In genomic region chr16:10938321-10938720, GRCh38 we compare ENCODE assay signal across 8 cellular contexts. TPM values are rescaled to one million over a fixed set of nuclear protein-coding genes. Genes with fewer than 3 reads are reported as not detected.
DNase-seq lines count a peak whose midpoint lies in the region; ATAC-seq and TF ChIP-seq lines count a peak whose summit lies in the region.

No MANE protein-coding gene starts in this region.

- intact Hi-C loops in heart left ventricle (cut with DNase I) (no loop called here), Right ventricle myocardium superior (cut with DNase I) (no loop called here), thyroid gland (cut with DNase I) (no loop called here)

- H3K9me3 ChIP-seq in heart left ventricle (no peaks in the 10 kb centered on the region), thyroid gland (no peaks in the 10 kb centered on the region)

- peaks cover 81% of the 10 kb centered on the region for H3K4me1 Mint-ChIP-seq in activated naive CD4-positive, alpha-beta T cell treated with anti-CD3 and anti-CD28 coated beads, Interleukin-2, amount 50 U/mL, for 24 hours
- peaks cover 54% of the 10 kb centered on the region for H3K4me1 Mint-ChIP-seq in memory B cell

- no peaks in the 10 kb centered on the region for H3K27me3 ChIP-seq in heart left ventricle
- no peaks in the 10 kb centered on the region for H3K27me3 ChIP-seq in thyroid gland

- H3K27ac Mint-ChIP-seq in activated naive CD4-positive, alpha-beta T cell treated with anti-CD3 and anti-CD28 coated beads, Interleukin-2, amount 50 U/mL, for 24 hours = peak overlapping the region; percentile 35
- H3K27ac Mint-ChIP-seq in memory B cell = peak overlapping the region; percentile 91

- TF ChIP-seq POLR2A in heart left ventricle (IDR thresholded peaks at IDR 0.05) (no peak), thyroid gland (IDR thresholded peaks at IDR 0.05) (no peak)

- DNase-seq in heart left ventricle (peak in 2 of 5 donors; percentile 25 to 29), Right ventricle myocardium superior (no peak), memory B cell (ENCODE audit: low spot score in 2 of 2) (no peak), thyroid gland (no peak), NCI-H2029 treated with DMSO at 0.1 percent for 48 hours (lab: John Stamatoyannopoulos, UW) (no peak), mucosa of gallbladder (ENCODE audit: low spot score) (no peak)

- H3K4me3 ChIP-seq in heart left ventricle (peak overlapping the region in 8 of 12 donors; percentile 3 to 99 (median 66)), thyroid gland (replicated peaks in 1 of 3) (no peak overlapping the region)

- H3K27me3 Mint-ChIP-seq in activated naive CD4-positive, alpha-beta T cell treated with anti-CD3 and anti-CD28 coated beads, Interleukin-2, amount 50 U/mL, for 24 hours = no peaks in the 10 kb centered on the region
- no peaks in the 10 kb centered on the region for H3K27me3 Mint-ChIP-seq in memory B cell

- WGBS in heart left ventricle, 4 donors = 20 to 53% (median 35%) methylated on average over 7 of the region's 7 CpGs
- 77 to 82% methylated on average over 6 to 7 of the region's 7 CpGs for WGBS in thyroid gland, 2 donors

- H3K4me3 Mint-ChIP-seq in activated naive CD4-positive, alpha-beta T cell treated with anti-CD3 and anti-CD28 coated beads, Interleukin-2, amount 50 U/mL, for 24 hours = peak overlapping the region; percentile 97
- H3K4me3 Mint-ChIP-seq in memory B cell = peak overlapping the region; percentile 55

- peaks cover 15 to 91% (median 85%) of the 10 kb centered on the region in 12 donors for H3K4me1 ChIP-seq in heart left ventricle
- H3K4me1 ChIP-seq in thyroid gland = peaks cover 62 to 69% of the 10 kb centered on the region in 2 donors

- ATAC-seq in heart left ventricle = no peak
- no peak for ATAC-seq in Right ventricle myocardium superior (ENCODE audit: poor library complexity)
- no peak for ATAC-seq in memory B cell (ENCODE audit: low read depth)
- ATAC-seq in GM19395 (IDR thresholded peaks at IDR 0.05; ENCODE audit: unreplicated experiment) = no peak

- H3K9me3 Mint-ChIP-seq in activated naive CD4-positive, alpha-beta T cell treated with anti-CD3 and anti-CD28 coated beads, Interleukin-2, amount 50 U/mL, for 24 hours = no peaks in the 10 kb centered on the region
- no peaks in the 10 kb centered on the region for H3K9me3 Mint-ChIP-seq in memory B cell

- H3K36me3 ChIP-seq in heart left ventricle = peaks cover 0 to 11% (median 5%) of the 10 kb centered on the region in 9 donors
- peaks cover 0 to 3% of the 10 kb centered on the region in 2 donors for H3K36me3 ChIP-seq in thyroid gland

- H3K36me3 Mint-ChIP-seq in activated naive CD4-positive, alpha-beta T cell treated with anti-CD3 and anti-CD28 coated beads, Interleukin-2, amount 50 U/mL, for 24 hours = peaks cover 8% of the 10 kb centered on the region
- H3K36me3 Mint-ChIP-seq in memory B cell = peaks cover 9% of the 10 kb centered on the region

- peak overlapping the region in 11 of 12 donors; percentile 57 to 96 (median 75) for H3K27ac ChIP-seq in heart left ventricle
- peak overlapping the region in 2 of 3 donors; percentile 48 to 53 for H3K27ac ChIP-seq in thyroid gland

- TF ChIP-seq CTCF in heart left ventricle (IDR thresholded peaks at IDR 0.05) (no peak), thyroid gland (IDR thresholded peaks at IDR 0.05) (no peak)

RNA-seq across cellular contexts. Expression of gene DEXI, which starts 3.9 kb away (rescaled TPM):
- total RNA-seq in heart left ventricle (100 to 1,000 TPM in 3 of 9 donors, 10 to 100 TPM in 6; 57.2 to 141 (median 82.4) TPM), Right ventricle myocardium superior (112 TPM), thyroid gland (10 to 100 TPM; 66.5 to 89.2 (median 74.6) TPM), mucosa of gallbladder (41.3 TPM)
- 100 to 1,000 TPM in 1 of 2 donors, 10 to 100 TPM in 1; 99.9 to 119 TPM for polyA plus RNA-seq in heart left ventricle

RNA-seq across cellular contexts. Expression of gene CLEC16A, which starts 6.0 kb away (rescaled TPM):
- total RNA-seq in heart left ventricle = 10 to 100 TPM; 20.3 to 41.1 (median 23.7) TPM
- polyA plus RNA-seq in heart left ventricle = 10 to 100 TPM; 13.8 to 28.5 TPM
- total RNA-seq in Right ventricle myocardium superior = 20.9 TPM
- total RNA-seq in thyroid gland = 10 to 100 TPM; 29.5 to 58.8 (median 48.4) TPM
- 27.6 TPM for total RNA-seq in mucosa of gallbladder

Comparison
In these comparisons a context has a peak if more than half of its experiments do, and no peak if none do; other contexts are left out.
1. H3K4me3 ChIP-seq: peak in heart left ventricle (8 of 12); none in thyroid gland (0 of 3).